In genomic region chr4:6524436-6524835, GRCh38 we compare ENCODE assay signal across 1 cellular context.
A peak's percentile ranks its signal among the peaks of the same experiment; 100 is the strongest.
TF ChIP-seq lines count a peak whose summit lies in the region.

No MANE protein-coding gene starts in this region.

TF ChIP-seq in GM12878, 131 proteins besides CTCF, POLR2A, EP300 and RAD21:
- TF ChIP-seq ZNF687 (IDR thresholded peaks at IDR 0.05) (no peak), KAT2A (conservative IDR thresholded peaks at IDR 0.05; ENCODE audit: control insufficient read depth, low read depth, low read length) (no peak), YBX1 (IDR thresholded peaks at IDR 0.05) (no peak), PKNOX1 (IDR thresholded peaks at IDR 0.05) (peak; percentile 41)
